Comparison of ENCODE assay signal across 29 cellular contexts in the genomic region with DNA sequence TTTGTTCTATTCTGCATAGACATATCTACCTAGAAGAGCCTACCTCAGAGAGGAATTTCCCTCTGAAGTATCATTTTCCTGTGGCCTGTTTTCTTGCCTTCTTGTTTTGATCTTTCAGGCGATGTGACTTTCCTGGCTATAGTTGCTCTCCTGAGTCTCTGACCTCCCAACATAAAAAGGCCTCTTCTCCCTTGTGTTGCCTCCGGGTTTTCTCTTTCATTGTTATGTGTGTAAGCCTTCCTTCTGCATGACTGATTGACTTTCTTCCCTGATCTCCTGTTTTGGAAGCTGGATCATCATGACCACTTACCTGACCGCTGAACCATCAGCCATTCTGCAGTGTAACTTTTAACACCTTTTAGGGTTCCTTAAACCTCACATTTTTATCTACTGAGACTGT.
"Had no signal": no experiment of that assay in that cellular context is flagged by ENCODE, and none has a peak within 500 bp of the region (broad histone marks: within the 10 kb centered on the region; RNA-seq: fewer than 3 reads in every experiment).

No MANE protein-coding gene starts in this region.

- H3K4me1 Mint-ChIP-seq: activated CD4-positive, alpha-beta T cell treated with anti-CD3 and anti-CD28 coated beads for 36 hours; activated CD4-positive, alpha-beta T cell treated with anti-CD3 and anti-CD28 coated beads, Interleukin-2, amount 10 ng/mL, durations not matched to agents 24 days and 14 days; activated CD8-positive, alpha-beta memory T cell treated with anti-CD3 and anti-CD28 coated beads, Interleukin-2, amount 10 ng/mL, durations not matched to agents 7 days and 5 days; activated naive CD4-positive, alpha-beta T cell treated with anti-CD3 and anti-CD28 coated beads, Interleukin-2, amount 10 ng/mL, durations not matched to agents 7 days and 5 days; activated naive CD8-positive, alpha-beta T cell treated with anti-CD3 and anti-CD28 coated beads, Interleukin-2, amount 10 ng/mL, durations not matched to agents 7 days and 5 days had no signal

- H3K36me3 Mint-ChIP-seq: activated CD4-positive, alpha-beta memory T cell treated with anti-CD3 and anti-CD28 coated beads for 36 hours; activated CD8-positive, alpha-beta memory T cell treated with anti-CD3 and anti-CD28 coated beads, Interleukin-2, amount 10 ng/mL, durations not matched to agents 7 days and 5 days; activated naive CD4-positive, alpha-beta T cell treated with anti-CD3 and anti-CD28 coated beads, Interleukin-2, amount 10 ng/mL, durations not matched to agents 7 days and 5 days; activated naive CD4-positive, alpha-beta T cell treated with anti-CD3 and anti-CD28 coated beads, Interleukin-2, amount 50 U/mL, for 72 hours; activated naive CD8-positive, alpha-beta T cell treated with anti-CD3 and anti-CD28 coated beads, Interleukin-2, amount 10 ng/mL, durations not matched to agents 7 days and 5 days had no signal

- H3K9me3 Mint-ChIP-seq: activated CD4-positive, alpha-beta T cell treated with anti-CD3 and anti-CD28 coated beads, Interleukin-2, amount 10 ng/mL, durations not matched to agents 24 days and 14 days; activated T-helper 1 cell treated with anti-CD3 and anti-CD28 coated beads, Interleukin-12 subunit alpha, Interleukin-12 subunit beta, Interleukin-2, Interleukin-4 antibody, amounts not matched to agents 30 ng/mL and 10 ng/mL and 1 ng/mL, durations not matched to agents 14 hours and 24 hours and 36 hours had no signal

- H3K27me3 ChIP-seq: ascending aorta, breast epithelium, cardiac muscle cell, colonic mucosa, heart left ventricle had no signal

- H3K4me1 ChIP-seq: ascending aorta, breast epithelium, colonic mucosa, heart left ventricle had no signal

- H3K27ac ChIP-seq: ascending aorta, breast epithelium, cardiac muscle cell, colonic mucosa, epithelial cell of prostate, heart left ventricle had no signal

- ATAC-seq: activated CD4-positive, alpha-beta T cell treated with anti-CD3 and anti-CD28 coated beads for 36 hours; activated CD8-positive, alpha-beta memory T cell treated with anti-CD3 and anti-CD28 coated beads, Interleukin-2, amount 10 ng/mL, durations not matched to agents 7 days and 5 days; activated CD8-positive, alpha-beta T cell treated with anti-CD3 and anti-CD28 coated beads, Interleukin-2, amount 10 ng/mL, durations not matched to agents 7 days and 5 days; activated naive CD4-positive, alpha-beta T cell treated with anti-CD3 and anti-CD28 coated beads, Interleukin-2, amount 50 U/mL, for 72 hours; heart left ventricle had no signal

- H3K27ac Mint-ChIP-seq: activated CD4-positive, alpha-beta memory T cell treated with anti-CD3 and anti-CD28 coated beads for 36 hours; activated CD4-positive, alpha-beta T cell treated with anti-CD3 and anti-CD28 coated beads for 36 hours; activated CD4-positive, alpha-beta T cell treated with anti-CD3 and anti-CD28 coated beads, Interleukin-2, amount 10 ng/mL, durations not matched to agents 24 days and 14 days; activated CD8-positive, alpha-beta memory T cell treated with anti-CD3 and anti-CD28 coated beads, Interleukin-2, amount 10 ng/mL, durations not matched to agents 7 days and 5 days; activated CD8-positive, alpha-beta T cell treated with anti-CD3 and anti-CD28 coated beads, Interleukin-2, amount 10 ng/mL, durations not matched to agents 7 days and 5 days; activated naive CD4-positive, alpha-beta T cell treated with anti-CD3 and anti-CD28 coated beads, Interleukin-2, amount 10 ng/mL, durations not matched to agents 7 days and 5 days; activated naive CD4-positive, alpha-beta T cell treated with anti-CD3 and anti-CD28 coated beads, Interleukin-2, amount 50 U/mL, for 72 hours; activated naive CD8-positive, alpha-beta T cell treated with anti-CD3 and anti-CD28 coated beads, Interleukin-2, amount 10 ng/mL, durations not matched to agents 7 days and 5 days; activated T-helper 1 cell treated with anti-CD3 and anti-CD28 coated beads, Interleukin-12 subunit alpha, Interleukin-12 subunit beta, Interleukin-2, Interleukin-4 antibody, amounts not matched to agents 30 ng/mL and 10 ng/mL and 1 ng/mL, durations not matched to agents 14 hours and 24 hours and 36 hours; activated T-helper 2 cell treated with anti-CD3 and anti-CD28 coated beads, Interferon-gamma antibody, Interleukin-2, Interleukin-4, amounts not matched to agents 10 μg/mL and 5 μg/mL and 100 μg/mL, durations not matched to agents 14 hours and 24 hours and 36 hours; brain had no signal

- H3K27me3 Mint-ChIP-seq: activated CD4-positive, alpha-beta memory T cell treated with anti-CD3 and anti-CD28 coated beads for 36 hours; activated CD4-positive, alpha-beta T cell treated with anti-CD3 and anti-CD28 coated beads for 36 hours; activated CD4-positive, alpha-beta T cell treated with anti-CD3 and anti-CD28 coated beads, Interleukin-2, amount 10 ng/mL, durations not matched to agents 24 days and 14 days; activated CD8-positive, alpha-beta memory T cell treated with anti-CD3 and anti-CD28 coated beads, Interleukin-2, amount 10 ng/mL, durations not matched to agents 7 days and 5 days; activated naive CD4-positive, alpha-beta T cell treated with anti-CD3 and anti-CD28 coated beads, Interleukin-2, amount 10 ng/mL, durations not matched to agents 7 days and 5 days; activated naive CD8-positive, alpha-beta T cell treated with anti-CD3 and anti-CD28 coated beads, Interleukin-2, amount 10 ng/mL, durations not matched to agents 7 days and 5 days; brain had no signal

- H3K9me3 ChIP-seq: ascending aorta, breast epithelium, colonic mucosa had no signal

- DNase-seq: activated CD4-positive, alpha-beta memory T cell treated with anti-CD3 and anti-CD28 coated beads for 36 hours; activated CD4-positive, alpha-beta T cell treated with anti-CD3 and anti-CD28 coated beads for 36 hours; activated CD4-positive, alpha-beta T cell treated with anti-CD3 and anti-CD28 coated beads, Interleukin-2, amount 10 ng/mL, durations not matched to agents 24 days and 14 days; activated CD4-positive, CD25-positive, alpha-beta regulatory T cell; activated CD4-positive, CD25-positive, alpha-beta regulatory T cell treated with anti-CD3 and anti-CD28 coated beads, Interleukin-2, amount 50 U/mL, for 72 hours; activated CD8-positive, alpha-beta memory T cell treated with anti-CD3 and anti-CD28 coated beads, Interleukin-2, amount 10 ng/mL, durations not matched to agents 7 days and 5 days; activated CD8-positive, alpha-beta memory T cell treated with anti-CD3 and anti-CD28 coated beads, Interleukin-2, amount 50 U/mL, for 4 hours; activated CD8-positive, alpha-beta T cell treated with anti-CD3 and anti-CD28 coated beads, Interleukin-2, amount 10 ng/mL, durations not matched to agents 7 days and 5 days; activated effector memory CD4-positive, alpha-beta T cell treated with anti-CD3 and anti-CD28 coated beads, Interleukin-2, amount 50 U/mL, for 16 hours; activated naive CD4-positive, alpha-beta T cell treated with anti-CD3 and anti-CD28 coated beads, Interleukin-2, amount 10 ng/mL, durations not matched to agents 7 days and 5 days; activated naive CD8-positive, alpha-beta T cell treated with anti-CD3 and anti-CD28 coated beads, Interleukin-2, amount 10 ng/mL, durations not matched to agents 7 days and 5 days; activated T-cell treated with anti-CD3 and anti-CD28 coated beads, Interleukin-2, amount 50 U/mL, for 1 hour; activated T-cell treated with anti-CD3 and anti-CD28 coated beads, Interleukin-2, amount 50 U/mL, for 48 hours; central memory CD4-positive, alpha-beta T cell; cerebellar nuclear complex; colonic mucosa; effector CD8-positive, alpha-beta T cell; foreskin fibroblast; heart left ventricle; T-helper 2 cell had no signal

- H3K4me3 ChIP-seq: ascending aorta, breast epithelium, cardiac muscle cell, colonic mucosa, heart left ventricle had no signal

- FAIRE-seq: endothelial cell of umbilical vein had no signal

- H3K36me3 ChIP-seq: ascending aorta, breast epithelium, cardiac muscle cell, colonic mucosa, heart left ventricle had no signal

- H3K4me3 Mint-ChIP-seq: activated CD4-positive, alpha-beta memory T cell treated with anti-CD3 and anti-CD28 coated beads for 36 hours; activated CD4-positive, alpha-beta T cell treated with anti-CD3 and anti-CD28 coated beads for 36 hours; activated CD4-positive, alpha-beta T cell treated with anti-CD3 and anti-CD28 coated beads, Interleukin-2, amount 10 ng/mL, durations not matched to agents 24 days and 14 days; activated CD8-positive, alpha-beta memory T cell treated with anti-CD3 and anti-CD28 coated beads, Interleukin-2, amount 10 ng/mL, durations not matched to agents 7 days and 5 days; activated CD8-positive, alpha-beta T cell treated with anti-CD3 and anti-CD28 coated beads, Interleukin-2, amount 10 ng/mL, durations not matched to agents 7 days and 5 days; activated naive CD4-positive, alpha-beta T cell treated with anti-CD3 and anti-CD28 coated beads, Interleukin-2, amount 10 ng/mL, durations not matched to agents 7 days and 5 days; activated naive CD8-positive, alpha-beta T cell treated with anti-CD3 and anti-CD28 coated beads, Interleukin-2, amount 10 ng/mL, durations not matched to agents 7 days and 5 days; activated T-helper 1 cell treated with anti-CD3 and anti-CD28 coated beads, Interleukin-12 subunit alpha, Interleukin-12 subunit beta, Interleukin-2, Interleukin-4 antibody, amounts not matched to agents 30 ng/mL and 10 ng/mL and 1 ng/mL, durations not matched to agents 14 hours and 24 hours and 36 hours; brain had no signal
